Comparison of ENCODE assay signal across 15 cellular contexts in the genomic region with DNA sequence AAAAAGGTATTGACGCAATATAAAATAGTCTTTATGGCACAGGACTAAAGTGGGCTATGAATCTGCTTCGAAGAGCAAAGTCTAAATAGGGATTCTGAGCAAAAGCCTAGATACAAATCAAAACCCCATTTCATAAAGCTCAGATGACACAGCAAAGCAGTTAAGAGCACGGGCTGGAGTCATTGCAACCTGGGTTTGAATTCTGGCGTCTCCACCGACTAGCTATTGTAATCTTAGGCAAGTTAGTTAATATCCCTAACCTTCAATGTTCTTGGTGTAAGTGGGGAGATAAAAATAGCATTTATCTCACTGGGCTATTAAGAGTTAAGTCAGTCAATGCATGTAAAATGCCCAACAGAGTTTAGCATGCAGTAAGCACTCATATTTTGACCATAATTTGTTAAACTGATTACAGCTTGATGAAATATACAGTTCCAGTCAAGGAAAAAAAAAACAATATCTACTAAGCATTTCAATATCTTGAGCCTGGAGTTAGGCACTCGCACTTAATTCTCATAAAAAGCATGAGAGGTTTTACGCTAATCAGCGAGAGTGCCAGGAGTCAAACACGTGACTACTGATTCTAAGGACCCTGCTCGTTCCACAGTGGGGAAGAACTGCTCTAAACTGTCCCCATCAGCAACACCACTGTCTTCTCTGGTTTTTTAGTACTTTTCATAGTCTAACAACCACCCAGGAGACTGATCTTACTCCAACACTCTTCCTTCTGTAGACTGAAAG.
DNase-seq lines count a peak whose midpoint lies in the region; ATAC-seq and TF ChIP-seq lines count a peak whose summit lies in the region.
"Had no signal": no experiment of that assay in that cellular context is flagged by ENCODE, and none has a peak within 500 bp of the region (broad histone marks: within the 10 kb centered on the region; RNA-seq: fewer than 3 reads in every experiment).

No MANE protein-coding gene starts in this region.

- H2AK5ac ChIP-seq in IMR-90 (ENCODE audit: low read depth, low read length) = peak overlapping the region; percentile 13; the same call in 1 of the 2 replicates

- peaks cover 93% of the 10 kb centered on the region for H3K4me1 ChIP-seq in A673 (ENCODE audit: insufficient read depth, low read length, poor library complexity, severe bottlenecking)
- H3K4me1 ChIP-seq in IMR-90 (ENCODE audit: control insufficient read depth, insufficient read depth, low read length) = peaks cover 8% of the 10 kb centered on the region; the same call in 1 of the 2 replicates
- peaks cover 53% of the 10 kb centered on the region for H3K4me1 ChIP-seq in effector memory CD4-positive, alpha-beta T cell (ENCODE audit: control insufficient read depth, insufficient read depth, low read length, poor library complexity, severe bottlenecking)
- peaks cover 0 to 73% (median 19%) of the 10 kb centered on the region in 4 donors for H3K4me1 ChIP-seq in tibial nerve
- H3K4me1 ChIP-seq: HAP-1 had no signal

- no peak for TF ChIP-seq RAD21 in IMR-90 (IDR thresholded peaks at IDR 0.05; ENCODE audit: low read length)

- no peak overlapping the region for H2AFZ ChIP-seq in IMR-90 (replicated peaks; ENCODE audit: low read length, poor library complexity)

- H3K4ac ChIP-seq in IMR-90 (ENCODE audit: low read depth, low read length) = no peak overlapping the region

- H3K56ac ChIP-seq in IMR-90 (ENCODE audit: extremely low read depth, insufficient read depth, low read length) = no peak overlapping the region

- H3K4me3 ChIP-seq in A673 (ENCODE audit: low read depth, low read length, poor library complexity, severe bottlenecking) = peak overlapping the region; percentile 34
- no peak overlapping the region for H3K4me3 ChIP-seq in IMR-90 (ENCODE audit: insufficient read depth, low read depth, low read length)
- H3K4me3 ChIP-seq in effector memory CD4-positive, alpha-beta T cell (ENCODE audit: insufficient read depth, low read depth, low read length, poor library complexity, severe bottlenecking) = no peak overlapping the region
- no peak overlapping the region for H3K4me3 ChIP-seq in tibial nerve
- H3K4me3 ChIP-seq: coronary artery, HAP-1, lung had no signal

- H2AK9ac ChIP-seq in IMR-90 (replicated peaks; ENCODE audit: low read depth, low read length, poor library complexity) = no peak overlapping the region

- TF ChIP-seq CTCF in A673 (conservative IDR thresholded peaks at IDR 0.05; ENCODE audit: low read depth, low read length) (no peak), IMR-90 (conservative IDR thresholded peaks at IDR 0.05; ENCODE audit: low read depth, low read length) (no peak), tibial nerve (IDR thresholded peaks at IDR 0.05) (no peak)

- H3K79me1 ChIP-seq in IMR-90 (ENCODE audit: low read depth in 1 of 2, low read length in 2 of 2) = peaks cover 42 to 79% of the 10 kb centered on the region in 2 experiments

- no peaks in the 10 kb centered on the region for H3K36me3 Mint-ChIP-seq in naive B cell

- no peak overlapping the region for H3K18ac ChIP-seq in IMR-90 (ENCODE audit: low read depth, low read length)

- 100% methylated on average over 3 of the region's 10 CpGs; no CpG with 5 or more reads in 1 of the 2 experiments for WGBS in IMR-90 (ENCODE audit: extremely low coverage in 2 of 2, insufficient read length in 1 of 2), 2 experiments
- WGBS in tibial nerve, 2 donors = 79 to 83% methylated on average over 10 of the region's 10 CpGs

- H3K27me3 Mint-ChIP-seq in naive B cell = no peaks in the 10 kb centered on the region

- no peak overlapping the region for H2BK120ac ChIP-seq in IMR-90 (ENCODE audit: low read depth, low read length)

- dilution Hi-C loops in IMR-90 (cut with HindIII; ENCODE audit: low sequenced_read_pairs, unreplicated experiment) = no loop called here

- peaks cover 75 to 98% (median 96%) of the 10 kb centered on the region in 3 donors for H3K4me1 Mint-ChIP-seq in naive B cell

- H3K23ac ChIP-seq in IMR-90 (ENCODE audit: low read depth, low read length) = peak overlapping the region; percentile 79; the same call in 1 of the 2 replicates

- DNase-seq in A673 (ENCODE audit: low spot score) = peak; percentile 76
- no peak for DNase-seq in IMR-90
- no peak for DNase-seq in effector memory CD4-positive, alpha-beta T cell
- DNase-seq in naive B cell = no peak
- no peak for DNase-seq in tibial nerve (ENCODE audit: low spot score in 2 of 2)
- no peak for DNase-seq in iPS-NIHi11 (ENCODE audit: low spot score)
- DNase-seq: activated CD4-positive, CD25-positive, alpha-beta regulatory T cell; DMS53; NCI-H510A treated with DMSO at 0.1 percent for 48 hours; small intestine had no signal

- H4K91ac ChIP-seq in IMR-90 (ENCODE audit: insufficient read depth, low read depth, low read length) = no peak overlapping the region

- H4K20me1 ChIP-seq in IMR-90 (ENCODE audit: insufficient read depth, low read length) = peaks cover 71% of the 10 kb centered on the region

- peaks cover 4% of the 10 kb centered on the region for H3K36me3 ChIP-seq in A673 (ENCODE audit: insufficient read depth, low read length, poor library complexity, severe bottlenecking)
- no peaks in the 10 kb centered on the region for H3K36me3 ChIP-seq in IMR-90 (ENCODE audit: control insufficient read depth, insufficient read depth, low read length)
- no peaks in the 10 kb centered on the region for H3K36me3 ChIP-seq in effector memory CD4-positive, alpha-beta T cell (ENCODE audit: control insufficient read depth, insufficient read depth, low read length)
- no peaks in the 10 kb centered on the region for H3K36me3 ChIP-seq in tibial nerve
- H3K36me3 ChIP-seq: HAP-1 had no signal

- TF ChIP-seq EP300 in tibial nerve (IDR thresholded peaks at IDR 0.05) = no peak

- ATAC-seq in IMR-90 (ENCODE audit: low read depth) (no peak), naive B cell (ENCODE audit: low read depth in 2 of 2) (no peak), HG03159 (IDR thresholded peaks at IDR 0.05; ENCODE audit: unreplicated experiment) (no peak)
- no peak for ATAC-seq in activated CD4-positive, CD25-positive, alpha-beta regulatory T cell treated with anti-CD3 and anti-CD28 coated beads, Interleukin-2, amount 50 U/mL, for 24 hours

- H4K8ac ChIP-seq in IMR-90 (ENCODE audit: low read depth in 2 of 2, low read length in 2 of 2) = no peak overlapping the region

- TF ChIP-seq POLR2A in IMR-90 (IDR thresholded peaks at IDR 0.05; ENCODE audit: low read depth, low read length) (no peak), tibial nerve (IDR thresholded peaks at IDR 0.05) (no peak)

- in situ Hi-C loops in IMR-90 (cut with MboI; ENCODE audit: low sequenced_read_pairs) = no loop called here

- peak overlapping the region in 6 of 8 donors; percentile 20 to 55 (median 40) for H3K4me3 Mint-ChIP-seq in naive B cell

- CTCF ChIA-PET in A673 (lab: Charles Lee) (no interaction called here), IMR-90 (lab: Yijun Ruan, JAX) (no interaction called here)

- H2BK5ac ChIP-seq in IMR-90 (ENCODE audit: low read depth, low read length, poor library complexity, severe bottlenecking) = no peak overlapping the region

- no peaks in the 10 kb centered on the region for H3K27me3 ChIP-seq in A673 (replicated peaks; ENCODE audit: insufficient read depth, low read depth, low read length, poor library complexity)
- H3K27me3 ChIP-seq in IMR-90 (ENCODE audit: control insufficient read depth, insufficient read depth, low read length) = no peaks in the 10 kb centered on the region
- H3K27me3 ChIP-seq in effector memory CD4-positive, alpha-beta T cell (replicated peaks; ENCODE audit: control insufficient read depth, insufficient read depth, low read length, poor library complexity, severe bottlenecking) = no peaks in the 10 kb centered on the region
- no peaks in the 10 kb centered on the region for H3K27me3 ChIP-seq in tibial nerve

- H3K9me3 Mint-ChIP-seq in naive B cell = no peaks in the 10 kb centered on the region

- POLR2A ChIA-PET in A673 (lab: Charles Lee; ENCODE audit: low non-redundant PET) (interaction anchor here (0.6 kb wide), 1 partner anchor 9 kb away, joined by 3 read pairs; no protein-coding TSS in a partner anchor), IMR-90 (lab: Charles Lee; ENCODE audit: unreplicated experiment) (no interaction called here)

- BruUV-seq in A673 (replicated peaks; lab: Mats Ljungman, UMichigan) (TSS peak; percentile 37), IMR-90 (replicated peaks; lab: Mats Ljungman, UMichigan) (no TSS peak)

- intact Hi-C loops in A673 (cut with micrococcal nuclease; ENCODE audit: unreplicated experiment) = loop anchor here (10.0 kb wide), 1 partner anchor 134 kb away; no protein-coding TSS in a partner anchor
- intact Hi-C loops in IMR-90 (cut with micrococcal nuclease) = no loop called here

- H3K9ac ChIP-seq in IMR-90 (ENCODE audit: low read depth, low read length) = no peak overlapping the region

- H3K14ac ChIP-seq in IMR-90 (replicated peaks; ENCODE audit: low read depth, low read length) = peak overlapping the region; percentile 55

- H3K27ac ChIP-seq in A673 (ENCODE audit: low read depth, low read length, poor library complexity, severe bottlenecking) (peak overlapping the region; percentile 92), IMR-90 (ENCODE audit: insufficient read depth, low read length) (no peak overlapping the region), tibial nerve (peak overlapping the region in 1 of 4 donors; percentile 5)
- H3K27ac ChIP-seq in effector memory CD4-positive, alpha-beta T cell (ENCODE audit: insufficient read depth, low read length, poor library complexity, severe bottlenecking) = peak overlapping the region; percentile 7

- peak overlapping the region in 5 of 6 donors; percentile 11 to 78 (median 49) for H3K27ac Mint-ChIP-seq in naive B cell

- peaks cover 25% of the 10 kb centered on the region; the same call in 1 of the 2 replicates for H3K9me1 ChIP-seq in IMR-90 (ENCODE audit: insufficient read depth, low read length)

- H4K5ac ChIP-seq in IMR-90 (ENCODE audit: low read depth, low read length) = no peak overlapping the region

- H3K4me2 ChIP-seq in IMR-90 (ENCODE audit: low read depth, low read length) = no peak overlapping the region

- no peak overlapping the region for H2BK20ac ChIP-seq in IMR-90 (ENCODE audit: low read depth, low read length)

- H3K9me3 ChIP-seq in A673 (ENCODE audit: low read depth, low read length, poor library complexity, severe bottlenecking) = no peaks in the 10 kb centered on the region
- H3K9me3 ChIP-seq in IMR-90 (ENCODE audit: control insufficient read depth, insufficient read depth, low read length) = no peaks in the 10 kb centered on the region
- no peaks in the 10 kb centered on the region for H3K9me3 ChIP-seq in effector memory CD4-positive, alpha-beta T cell (ENCODE audit: control insufficient read depth, low read length)
- no peaks in the 10 kb centered on the region for H3K9me3 ChIP-seq in tibial nerve
- H3K9me3 ChIP-seq: HAP-1 had no signal

- H2BK15ac ChIP-seq in IMR-90 (ENCODE audit: low read depth, low read length) = no peak overlapping the region

TF ChIP-seq in IMR-90, 13 proteins besides CTCF, POLR2A, EP300 and RAD21 (continues in another document):
- TF ChIP-seq MXI1 (IDR thresholded peaks at IDR 0.05; ENCODE audit: borderline replicate concordance, low read depth, low read length) (no peak), MAZ (IDR thresholded peaks at IDR 0.05; ENCODE audit: borderline replicate concordance, low read depth, low read length) (no peak)
